In genomic region chr4:82192153-82192552, GRCh38 we compare ENCODE assay signal across 28 cellular contexts.
"Had no signal": no experiment of that assay in that cellular context is flagged by ENCODE, and none has a peak within 500 bp of the region (broad histone marks: within the 10 kb centered on the region; RNA-seq: fewer than 3 reads in every experiment).

No MANE protein-coding gene starts in this region.

- ATAC-seq: effector memory CD8-positive, alpha-beta T cell; esophagus mucosa; gastrocnemius medialis; heart right ventricle; left cardiac atrium; left lung; left ventricle myocardium superior; lower lobe of right lung; mucosa of descending colon had no signal

- H3K36me3 ChIP-seq: colonic mucosa, esophagus squamous epithelium, gastrocnemius medialis, heart right ventricle, left lung, lower lobe of right lung had no signal

- H3K4me3 Mint-ChIP-seq: dendritic cell treated with granulocyte-macrophage colony-stimulating factor and Interleukin-4, amounts not matched to agents 40 ng/mL and 50 ng/mL, for 4 days; effector memory CD8-positive, alpha-beta T cell; endodermal cell; mesothelial cell of epicardium; naive B cell had no signal

- H3K36me3 Mint-ChIP-seq: mesothelial cell of epicardium, naive B cell had no signal

- H3K27ac ChIP-seq: colonic mucosa, epithelial cell of prostate, esophagus squamous epithelium, gastrocnemius medialis, heart right ventricle, left lung, lower lobe of right lung had no signal

- H3K9me3 ChIP-seq: colonic mucosa, esophagus squamous epithelium, gastrocnemius medialis, left lung, lower lobe of right lung, mucosa of descending colon had no signal

- H3K4me3 ChIP-seq: colonic mucosa, esophagus squamous epithelium, gastrocnemius medialis, heart right ventricle, left lung, lower lobe of right lung, mucosa of descending colon had no signal

- H3K27ac Mint-ChIP-seq: dendritic cell treated with granulocyte-macrophage colony-stimulating factor and Interleukin-4, amounts not matched to agents 40 ng/mL and 50 ng/mL, for 4 days; effector memory CD8-positive, alpha-beta T cell; endodermal cell; mesothelial cell of epicardium had no signal

- H3K4me1 Mint-ChIP-seq: endodermal cell, mesothelial cell of epicardium, naive B cell had no signal

- H3K27me3 Mint-ChIP-seq: dendritic cell treated with granulocyte-macrophage colony-stimulating factor and Interleukin-4, amounts not matched to agents 40 ng/mL and 50 ng/mL, for 4 days had no signal

- H3K27me3 ChIP-seq: colonic mucosa, esophagus squamous epithelium, gastrocnemius medialis, heart right ventricle, left lung had no signal

- H3K9me3 Mint-ChIP-seq: dendritic cell treated with granulocyte-macrophage colony-stimulating factor and Interleukin-4, amounts not matched to agents 40 ng/mL and 50 ng/mL, for 4 days; effector memory CD8-positive, alpha-beta T cell; mesothelial cell of epicardium had no signal

- DNase-seq: colonic mucosa; cortex of kidney; effector CD8-positive, alpha-beta T cell; effector memory CD8-positive, alpha-beta T cell; endodermal cell; erythroblast; esophagus squamous epithelium; foreskin fibroblast; foreskin melanocyte; gastrocnemius medialis; glutamatergic neuron; head of caudate nucleus; heart right ventricle; hippocampal formation; left cardiac atrium; left lung; left ventricle myocardium superior; lower lobe of right lung; mesenchymal stem cell; mucosa of descending colon; naive B cell had no signal

- FAIRE-seq: endometrium, islet of Langerhans, keratinocyte had no signal

- H3K4me1 ChIP-seq: colonic mucosa, esophagus squamous epithelium, gastrocnemius medialis, heart right ventricle, left lung, lower lobe of right lung had no signal
